ENCODE assay signal across 8 cellular contexts in genomic region chr17:1629647-1630310, GRCh38. TPM values are rescaled to one million over a fixed set of nuclear protein-coding genes. Genes with fewer than 3 reads are reported as not detected.
DNase-seq lines count a peak whose midpoint lies in the region; ATAC-seq, FAIRE-seq and TF ChIP-seq lines count a peak whose summit lies in the region.

No MANE protein-coding gene starts in this region.

- peak overlapping the region; percentile 89 to 96 (median 93) for H3K27ac Mint-ChIP-seq in CD14-positive monocyte

- TF ChIP-seq CTCF in CD14-positive monocyte (IDR thresholded peaks at IDR 0.05), result peak; percentile 71
- peak; percentile 80 to 85 (median 83) for TF ChIP-seq CTCF in K562 (IDR thresholded peaks at IDR 0.05 in 2 of 3, conservative IDR thresholded peaks at IDR 0.05 in 1 of 3; ENCODE audit: insufficient read depth in 2 of 3, low read depth in 1 of 3, low read length in 3 of 3)

- WGBS in HUES64, result 16% methylated on average over 38 of the region's 38 CpGs
- WGBS in K562 (ENCODE audit: insufficient coverage, low coverage, missing lambda C conversion rate), result 6% methylated on average over 25 of the region's 38 CpGs

- H3K27me3 ChIP-seq in HUES64 (ENCODE audit: insufficient read depth, low read length), result peaks cover 16% of the 10 kb centered on the region; the same call in 1 of the 2 replicates
- no peaks in the 10 kb centered on the region for H3K27me3 ChIP-seq in K562 (ENCODE audit: control insufficient read depth in 2 of 2, insufficient read depth in 2 of 2, low read length in 2 of 2)

- no peak for TF ChIP-seq EP300 in K562 (IDR thresholded peaks at IDR 0.05; ENCODE audit: low read length)

- H3K4me1 ChIP-seq in HUES64 (ENCODE audit: insufficient read depth, low read length) (peaks cover 21% of the 10 kb centered on the region; the same call in 1 of the 2 replicates), K562 (replicated peaks in 1 of 2; ENCODE audit: control insufficient read depth in 2 of 2, insufficient read depth in 2 of 2, low read length in 2 of 2) (peaks cover 9 to 39% of the 10 kb centered on the region in 2 experiments)

- H3K4me2 ChIP-seq in K562 (ENCODE audit: insufficient read depth, low read length), result peak overlapping the region; percentile 88

- ATAC-seq in K562, result peak; percentile 61
- no peak for ATAC-seq in HG02840 (IDR thresholded peaks at IDR 0.05; ENCODE audit: low FRiP score, unreplicated experiment)
- no peak for ATAC-seq in HG03135 (IDR thresholded peaks at IDR 0.05; ENCODE audit: unreplicated experiment)

- H3K4me3 ChIP-seq in HUES64 (ENCODE audit: low read length) (peak overlapping the region; percentile 84), K562 (peak overlapping the region; percentile 66)

- no peaks in the 10 kb centered on the region for H3K9me1 ChIP-seq in K562 (ENCODE audit: control insufficient read depth, insufficient read depth, low read length)

- peak overlapping the region; percentile 82 for H3K9ac ChIP-seq in HUES64 (ENCODE audit: low read depth, low read length)
- H3K9ac ChIP-seq in K562 (ENCODE audit: insufficient read depth in 1 of 2, low read depth in 2 of 2, low read length in 2 of 2), result peak overlapping the region; percentile 83 to 91; a peak in 3 of 4 replicates

- no peak for TF ChIP-seq POLR2A in K562 (conservative IDR thresholded peaks at IDR 0.05)

- H3K9me3 Mint-ChIP-seq in CD14-positive monocyte, result peaks cover 0 to 3% (median 0%) of the 10 kb centered on the region in 7 donors

- H3K27ac ChIP-seq in HUES64 (ENCODE audit: low read depth, low read length), result no peak overlapping the region
- peak overlapping the region; percentile 92; the same call in 2 of the 3 replicates for H3K27ac ChIP-seq in K562 (ENCODE audit: extremely low read depth, low read depth, low read length)

- peak overlapping the region; percentile 86 for H2AFZ ChIP-seq in K562 (ENCODE audit: low read depth, low read length)

- TF ChIP-seq RAD21 in K562 (CRISPR knock-in tag; conservative IDR thresholded peaks at IDR 0.05 in 1 of 2, IDR thresholded peaks at IDR 0.05 in 1 of 2), result peak; percentile 77 to 78

- intact Hi-C loops in CD14-positive monocyte (cut with micrococcal nuclease), result loop anchor here (2.0 to 5.0 kb wide), 2 partner anchors 19 to 37 kb away; partner anchors contain the start of gene RILP (in 1 of the 2)
- intact Hi-C loops in K562 (cut with micrococcal nuclease), result loop anchor here (2.0 kb wide), 1 partner anchor 55 kb away; no protein-coding TSS in a partner anchor

- BruUV-seq in K562 (replicated peaks; lab: Mats Ljungman, UMichigan), result no TSS peak

- peak; percentile 68 for DNase-seq in CD14-positive monocyte (ENCODE audit: low spot score)
- DNase-seq in T1000 (lab: John Stamatoyannopoulos, UW), result peak; percentile 35
- DNase-seq in K562 (ENCODE audit: extremely low read depth in 1 of 4, low spot score in 3 of 4), result peak; percentile 56 to 74 (median 65)
- DNase-seq in iris pigment epithelial cell (ENCODE audit: low read depth), result peak; percentile 33
- DNase-seq in stimulated activated CD4-positive, alpha-beta T cell treated with anti-CD3 and anti-CD28 coated beads, Interleukin-1b, Interleukin-23, amount 100 ng/mL, for 4 hours (ENCODE audit: low read depth in 2 of 2), result peak; percentile 63 to 74

- H3K27me3 Mint-ChIP-seq in CD14-positive monocyte (ENCODE audit: low read depth in 3 of 3), result peaks cover 0 to 13% (median 1%) of the 10 kb centered on the region in 3 donors

- H4K20me1 ChIP-seq in K562 (replicated peaks; ENCODE audit: control insufficient read depth, insufficient read depth, low read length), result peaks cover 6% of the 10 kb centered on the region; the same call in 1 of the 2 replicates

- POLR2A ChIA-PET in K562 (lab: Yijun Ruan, JAX), result interaction anchor here (0.7 to 1.7 kb wide), 4 partner anchors 12 to 1029 kb away, joined by 3 to 6 read pairs (median 4); partner anchors contain the start of gene INPP5K

- no peaks in the 10 kb centered on the region for H3K79me2 ChIP-seq in K562 (ENCODE audit: control insufficient read depth, insufficient read depth, low read length)

- peak; percentile 56 for FAIRE-seq in K562 (lab: Jason Lieb, UNC)

- peaks cover 29 to 30% of the 10 kb centered on the region in 2 donors for H3K36me3 Mint-ChIP-seq in CD14-positive monocyte

- in situ Hi-C loops in K562 (cut with MboI), result no loop called here

- H3K9me3 ChIP-seq in HUES64 (ENCODE audit: insufficient read depth, low read depth, low read length) (no peaks in the 10 kb centered on the region), K562 (replicated peaks; ENCODE audit: control insufficient read depth, insufficient read depth, low read depth, low read length) (no peaks in the 10 kb centered on the region)

- H3K4me1 Mint-ChIP-seq in CD14-positive monocyte, result peaks cover 50% of the 10 kb centered on the region

- H3K36me3 ChIP-seq in HUES64 (ENCODE audit: insufficient read depth, low read length), result no peaks in the 10 kb centered on the region
- no peaks in the 10 kb centered on the region for H3K36me3 ChIP-seq in K562 (ENCODE audit: control insufficient read depth, insufficient read depth, low read length)

- CTCF ChIA-PET in K562 (lab: Yijun Ruan, JAX; ENCODE audit: low intra/inter-chr PET ratio), result interaction anchor here (2.1 kb wide), 1 partner anchor 55 kb away, joined by 8 read pairs; no protein-coding TSS in a partner anchor

- peak overlapping the region; percentile 90 to 95 for H3K4me3 Mint-ChIP-seq in CD14-positive monocyte

RNA-seq across cellular contexts. Expression of gene SLC43A2, which starts 1.1 kb away (rescaled TPM):
- polyA plus RNA-seq in CD14-positive monocyte (100 to 1,000 TPM; 115 to 151 TPM), K562 (2011; rRNA removed) (4.2 and 9.0 TPM in 2 replicates), K562 (2014; fragmentation: Illumina TruSeq; extraction: Trizol) (3.6 and 6.5 TPM in 2 replicates), K562 (2014; fragmentation: Nextera tagmentation; extraction: Ambion mirVana) (under 1 TPM; 0.03 to 0.04 TPM), K562 (2014; rRNA removed) (5.8 and 6.4 TPM in 2 replicates)
- polyA plus RNA-seq in HUES64 (2013, experiment 1 of 2), result 11.9 TPM
- 10.9 TPM for polyA plus RNA-seq in HUES64 (2013, experiment 2 of 2)
- total RNA-seq in K562 (2011; cell fraction: chromatin; rRNA removed; ENCODE audit: low replicate concordance), result 20.6 and 51.1 TPM in 2 replicates
- total RNA-seq in K562 (2011; cell fraction: nucleolus; rRNA removed), result 34.0 and 41.2 TPM in 2 replicates
- 21.8 and 28.6 TPM in 2 replicates for total RNA-seq in K562 (2011; cell fraction: nucleoplasm; rRNA removed)
- total RNA-seq in K562 (2014; rRNA removed) (6.2 and 6.6 TPM in 2 replicates), K562 (2014; rRNA removed; fragmentation: Illumina TruSeq; extraction: Trizol) (2.9 and 3.4 TPM in 2 replicates), K562 (2015; rRNA removed; fragmentation: Illumina TruSeq; extraction: Trizol) (2.5 TPM in 2 replicates), K562 (2021) (9.4 and 10.2 TPM in 2 replicates)
- 5.7 and 11.9 TPM in 2 replicates for polyA plus RNA-seq in K562 (2011; cell fraction: cytosol; rRNA removed)
- 5.7 and 7.6 TPM in 2 replicates for polyA plus RNA-seq in K562 (2011; cell fraction: nucleus; rRNA removed)
- polyA plus RNA-seq in K562 (2012), result 5.3 and 6.5 TPM in 2 replicates
- 5.2 and 7.1 TPM in 2 replicates for polyA minus RNA-seq in K562 (2011; rRNA and poly(A)+ RNA removed)
- polyA minus RNA-seq in K562 (2011; cell fraction: cytosol; rRNA and poly(A)+ RNA removed), result 5.4 and 11.7 TPM in 2 replicates
- 7.9 TPM in 2 replicates for polyA minus RNA-seq in K562 (2011; cell fraction: nucleus; rRNA and poly(A)+ RNA removed)

RNA-seq across cellular contexts. Expression of gene SCARF1, which starts 15.8 kb away (rescaled TPM):
- polyA plus RNA-seq in CD14-positive monocyte (1 to 10 TPM; 5.2 to 6.3 TPM), K562 (2011; rRNA removed) (0.63 and 1.0 TPM in 2 replicates), K562 (2014; fragmentation: Illumina TruSeq; extraction: Trizol) (0.16 and 0.44 TPM in 2 replicates), K562 (2014; fragmentation: Nextera tagmentation; extraction: Ambion mirVana) (under 1 TPM; 0.04 to 0.08 TPM), K562 (2014; rRNA removed) (0.80 and 2.1 TPM in 2 replicates)
- polyA plus RNA-seq in HUES64 (2013, experiment 1 of 2), result 0.90 TPM
- polyA plus RNA-seq in HUES64 (2013, experiment 2 of 2), result 1.2 TPM
- total RNA-seq in K562 (2011; cell fraction: chromatin; rRNA removed; ENCODE audit: low replicate concordance), result 3.7 and 12.1 TPM in 2 replicates
- 6.1 and 10.0 TPM in 2 replicates for total RNA-seq in K562 (2011; cell fraction: nucleolus; rRNA removed)
- 5.3 and 5.6 TPM in 2 replicates for total RNA-seq in K562 (2011; cell fraction: nucleoplasm; rRNA removed)
- total RNA-seq in K562 (2014; rRNA removed) (0.57 and 0.95 TPM in 2 replicates), K562 (2014; rRNA removed; fragmentation: Illumina TruSeq; extraction: Trizol) (0.19 and 0.36 TPM in 2 replicates), K562 (2015; rRNA removed; fragmentation: Illumina TruSeq; extraction: Trizol) (0.75 and 0.94 TPM in 2 replicates), K562 (2021) (1.0 and 1.5 TPM in 2 replicates)
- 0.62 and 1.4 TPM in 2 replicates for polyA plus RNA-seq in K562 (2011; cell fraction: cytosol; rRNA removed)
- polyA plus RNA-seq in K562 (2011; cell fraction: nucleus; rRNA removed), result 5.9 and 9.9 TPM in 2 replicates
- polyA plus RNA-seq in K562 (2012), result 1.3 and 6.9 TPM in 2 replicates
- 0.09 and 0.25 TPM in 2 replicates for polyA minus RNA-seq in K562 (2011; rRNA and poly(A)+ RNA removed)
- 0.67 and 1.0 TPM in 2 replicates for polyA minus RNA-seq in K562 (2011; cell fraction: cytosol; rRNA and poly(A)+ RNA removed)
- polyA minus RNA-seq in K562 (2011; cell fraction: nucleus; rRNA and poly(A)+ RNA removed), result 1.6 and 1.9 TPM in 2 replicates

RNA-seq across cellular contexts. Expression of gene RILP, which starts 19.9 kb away (rescaled TPM):
- polyA plus RNA-seq in CD14-positive monocyte, result 10 to 100 TPM; 49.4 to 49.5 TPM
- polyA plus RNA-seq in HUES64 (2013, experiment 1 of 2), result 2.8 TPM
- polyA plus RNA-seq in HUES64 (2013, experiment 2 of 2), result 5.1 TPM
- 15.7 and 47.1 TPM in 2 replicates for total RNA-seq in K562 (2011; cell fraction: chromatin; rRNA removed; ENCODE audit: low replicate concordance)
- total RNA-seq in K562 (2011; cell fraction: nucleolus; rRNA removed), result 41.4 and 44.9 TPM in 2 replicates
- total RNA-seq in K562 (2011; cell fraction: nucleoplasm; rRNA removed), result 19.0 and 24.0 TPM in 2 replicates
- total RNA-seq in K562 (2014; rRNA removed), result 54.9 and 66.3 TPM in 2 replicates
- 14.1 and 15.3 TPM in 2 replicates for total RNA-seq in K562 (2014; rRNA removed; fragmentation: Illumina TruSeq; extraction: Trizol)
- total RNA-seq in K562 (2015; rRNA removed; fragmentation: Illumina TruSeq; extraction: Trizol), result 27.8 and 27.9 TPM in 2 replicates
- total RNA-seq in K562 (2021), result 41.3 and 45.4 TPM in 2 replicates
- 22.8 and 23.0 TPM in 2 replicates for polyA plus RNA-seq in K562 (2011; rRNA removed)
- 18.3 and 40.5 TPM in 2 replicates for polyA plus RNA-seq in K562 (2011; cell fraction: cytosol; rRNA removed)
- polyA plus RNA-seq in K562 (2011; cell fraction: nucleus; rRNA removed), result 40.5 and 69.5 TPM in 2 replicates
- polyA plus RNA-seq in K562 (2012), result 30.0 and 68.3 TPM in 2 replicates
- 29.9 and 40.4 TPM in 2 replicates for polyA plus RNA-seq in K562 (2014; fragmentation: Illumina TruSeq; extraction: Trizol)
- 1 to 10 TPM in 1 of 2 experiments, under 1 TPM in 1; 0.75 to 2.2 TPM for polyA plus RNA-seq in K562 (2014; fragmentation: Nextera tagmentation; extraction: Ambion mirVana)
- polyA plus RNA-seq in K562 (2014; rRNA removed), result 43.4 and 46.6 TPM in 2 replicates
- 6.7 and 9.9 TPM in 2 replicates for polyA minus RNA-seq in K562 (2011; rRNA and poly(A)+ RNA removed)
- polyA minus RNA-seq in K562 (2011; cell fraction: cytosol; rRNA and poly(A)+ RNA removed), result 13.5 and 15.9 TPM in 2 replicates
- 11.6 and 14.0 TPM in 2 replicates for polyA minus RNA-seq in K562 (2011; cell fraction: nucleus; rRNA and poly(A)+ RNA removed)

RNA-seq across cellular contexts. Expression of gene PRPF8, which starts 54.9 kb away (rescaled TPM):
- polyA plus RNA-seq in CD14-positive monocyte (10 to 100 TPM; 53.3 to 78.0 TPM), K562 (2011; rRNA removed) (64.3 and 160 TPM in 2 replicates), K562 (2014; fragmentation: Illumina TruSeq; extraction: Trizol) (208 and 224 TPM in 2 replicates), K562 (2014; fragmentation: Nextera tagmentation; extraction: Ambion mirVana) (100 to 1,000 TPM; 128 to 174 TPM), K562 (2014; rRNA removed) (77.2 and 85.9 TPM in 2 replicates)
- polyA plus RNA-seq in HUES64 (2013, experiment 1 of 2), result 180 TPM
- polyA plus RNA-seq in HUES64 (2013, experiment 2 of 2), result 184 TPM
- total RNA-seq in K562 (2011; cell fraction: chromatin; rRNA removed; ENCODE audit: low replicate concordance), result 654 and 969 TPM in 2 replicates
- total RNA-seq in K562 (2011; cell fraction: nucleolus; rRNA removed), result 322 and 340 TPM in 2 replicates
- 351 and 363 TPM in 2 replicates for total RNA-seq in K562 (2011; cell fraction: nucleoplasm; rRNA removed)
- total RNA-seq in K562 (2014; rRNA removed) (85.9 and 111 TPM in 2 replicates), K562 (2014; rRNA removed; fragmentation: Illumina TruSeq; extraction: Trizol) (64.3 and 72.1 TPM in 2 replicates), K562 (2015; rRNA removed; fragmentation: Illumina TruSeq; extraction: Trizol) (64.6 and 74.2 TPM in 2 replicates), K562 (2021) (278 and 294 TPM in 2 replicates)
- polyA plus RNA-seq in K562 (2011; cell fraction: cytosol; rRNA removed), result 111 and 123 TPM in 2 replicates
- 279 and 287 TPM in 2 replicates for polyA plus RNA-seq in K562 (2011; cell fraction: nucleus; rRNA removed)
- 137 and 179 TPM in 2 replicates for polyA plus RNA-seq in K562 (2012)
- polyA minus RNA-seq in K562 (2011; rRNA and poly(A)+ RNA removed), result 219 and 329 TPM in 2 replicates
- polyA minus RNA-seq in K562 (2011; cell fraction: cytosol; rRNA and poly(A)+ RNA removed), result 406 and 503 TPM in 2 replicates
- polyA minus RNA-seq in K562 (2011; cell fraction: nucleus; rRNA and poly(A)+ RNA removed), result 87.5 and 163 TPM in 2 replicates

Comparison
In these comparisons a context has a peak if more than half of its experiments do, and no peak if none do; other contexts are left out.
1. RNA of gene SLC43A2, which starts 1.1 kb away (polyA plus RNA-seq): 115 to 151 TPM in CD14-positive monocyte; 0.03 to 11.9 TPM in K562; every median in the first group is over 4 times any median in the second.
2. Peak in every context shown above with its lines, with median percentiles within 50 percentile points of each other: DNase-seq.